ENCODE assay signal across 10 cellular contexts in the genomic region with DNA sequence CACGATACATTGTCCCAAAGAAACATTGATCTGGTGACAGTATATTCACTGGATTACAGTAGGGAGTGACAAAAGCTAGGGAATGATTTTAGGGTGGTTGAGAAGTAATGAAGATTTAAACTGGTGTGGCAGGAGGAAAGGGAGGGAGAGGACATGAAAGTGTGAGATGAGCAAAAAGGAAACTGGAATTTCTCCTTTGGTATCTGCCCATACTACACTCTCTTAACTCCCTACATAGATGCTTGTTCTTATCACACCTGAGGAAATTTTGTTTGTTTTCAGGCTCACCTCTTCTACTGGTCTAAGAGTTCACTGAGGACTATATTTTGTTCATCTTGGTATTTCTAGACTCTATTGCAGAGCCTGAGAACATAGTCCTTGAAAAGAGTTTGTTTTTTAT.
"Had no signal": no experiment of that assay in that cellular context is flagged by ENCODE, and none has a peak within 500 bp of the region (broad histone marks: within the 10 kb centered on the region; RNA-seq: fewer than 3 reads in every experiment).

No MANE protein-coding gene starts in this region.

- H3K4me1 Mint-ChIP-seq: GM23338, H9 had no signal

- DNase-seq: H9, HCEC 1CT, IMR-90, Karpas-422, KBM-7 had no signal

- FAIRE-seq: H1, H54 had no signal

- H3K27ac Mint-ChIP-seq: GM23338, H9 had no signal

- H2AFZ ChIP-seq: GM23338 had no signal

- H3K4me3 ChIP-seq: GM23338 had no signal

- H3K9ac ChIP-seq: KMS-11 had no signal

- H3K9me3 Mint-ChIP-seq: GM23338, H9 had no signal

- H3K4me2 ChIP-seq: GM23338, KMS-11 had no signal

- H3K4me3 Mint-ChIP-seq: GM23338, H9 had no signal

- ATAC-seq: GM23338 had no signal

- H3K27ac ChIP-seq: HL-60, KMS-11 had no signal
